Comparison of ENCODE assay signal across 10 cellular contexts in genomic region chr15:20340331-20340811, GRCh38.
DNase-seq lines count a peak whose midpoint lies in the region; ATAC-seq and TF ChIP-seq lines count a peak whose summit lies in the region.
"Had no signal": no experiment of that assay in that cellular context is flagged by ENCODE, and none has a peak within 500 bp of the region (broad histone marks: within the 10 kb centered on the region; RNA-seq: fewer than 3 reads in every experiment).

No MANE protein-coding gene starts in this region.

- no TSS peak for BruUV-seq in Caco-2 (replicated peaks; lab: Mats Ljungman, UMichigan)
- no TSS peak for BruUV-seq in Calu3 (replicated peaks; lab: Mats Ljungman, UMichigan)

- POLR2A ChIA-PET in Caco-2 (lab: Charles Lee): no interaction called here

- H3K4me3 ChIP-seq in Caco-2 (ENCODE audit: low read depth, low read length) (no peak overlapping the region), endodermal cell (ENCODE audit: low read length) (no peak overlapping the region)
- H3K4me3 ChIP-seq: GM23338 had no signal

- H3K9me3 ChIP-seq in Caco-2: peaks cover 34% of the 10 kb centered on the region
- peaks cover 63% of the 10 kb centered on the region for H3K9me3 ChIP-seq in endodermal cell (ENCODE audit: control insufficient read depth, low read length)

- DNase-seq in Caco-2 (peak; percentile 65 to 87), RPMI7951 (ENCODE audit: low read depth) (peak; percentile 16), endodermal cell (peak; percentile 77), NCI-H187 treated with DMSO at 0.1 percent for 48 hours (lab: John Stamatoyannopoulos, UW) (no peak), GF-D8 (lab: John Stamatoyannopoulos, UW) (no peak), Calu3 (no peak), NCI-H748 treated with DMSO at 0.1 percent for 48 hours (lab: John Stamatoyannopoulos, UW) (no peak)
- peak; percentile 90 for DNase-seq in natural killer cell treated with Interleukin-12 subunit alpha and Interleukin-12 subunit beta and Interleukin-15 and Interleukin-18, amount 100 ng/mL, for 72 hours (ENCODE audit: low spot score)
- DNase-seq: central memory CD4-positive, alpha-beta T cell had no signal

- H3K4me1 ChIP-seq in Caco-2 (no peaks in the 10 kb centered on the region), endodermal cell (ENCODE audit: control insufficient read depth, insufficient read depth, low read length) (no peaks in the 10 kb centered on the region)

- no peak for TF ChIP-seq CTCF in Caco-2 (IDR thresholded peaks at IDR 0.05; ENCODE audit: insufficient read depth in 1 of 2, low read depth in 1 of 2, low read length in 1 of 2, severe bottlenecking in 1 of 2, unreplicated experiment in 1 of 2)
- TF ChIP-seq CTCF in endodermal cell (conservative IDR thresholded peaks at IDR 0.05): no peak
- no peak for TF ChIP-seq CTCF in Calu3 (IDR thresholded peaks at IDR 0.05; ENCODE audit: unreplicated experiment)

- H3K36me3 ChIP-seq in Caco-2 (ENCODE audit: control insufficient read depth, insufficient read depth, low read length): no peaks in the 10 kb centered on the region
- H3K36me3 ChIP-seq in endodermal cell (ENCODE audit: control insufficient read depth, insufficient read depth, low read length): no peaks in the 10 kb centered on the region

- intact Hi-C loops in Caco-2 (cut with micrococcal nuclease; ENCODE audit: unreplicated experiment): no loop called here
- intact Hi-C loops in Calu3 (cut with micrococcal nuclease; ENCODE audit: unreplicated experiment): no loop called here

- peak; percentile 45 to 64 for ATAC-seq in natural killer cell treated with Interleukin-12 subunit alpha and Interleukin-12 subunit beta and Interleukin-15 and Interleukin-18, amount 100 ng/mL, for 72 hours
- ATAC-seq: GM23338 had no signal

- H3K4me1 Mint-ChIP-seq in Caco-2 (ENCODE audit: low read depth, unreplicated experiment): no peaks in the 10 kb centered on the region
- no peaks in the 10 kb centered on the region for H3K4me1 Mint-ChIP-seq in endodermal cell
- no peaks in the 10 kb centered on the region for H3K4me1 Mint-ChIP-seq in natural killer cell treated with Interleukin-12 subunit alpha and Interleukin-12 subunit beta and Interleukin-15 and Interleukin-18, amount 100 ng/mL, for 72 hours (ENCODE audit: low read depth in 2 of 2)
- H3K4me1 Mint-ChIP-seq in Calu3 (ENCODE audit: low read depth, unreplicated experiment): no peaks in the 10 kb centered on the region
- H3K4me1 Mint-ChIP-seq: GM23338 had no signal

- H3K4me3 Mint-ChIP-seq in Caco-2 (ENCODE audit: unreplicated experiment): no peak overlapping the region
- no peak overlapping the region for H3K4me3 Mint-ChIP-seq in endodermal cell
- H3K4me3 Mint-ChIP-seq in natural killer cell treated with Interleukin-12 subunit alpha and Interleukin-12 subunit beta and Interleukin-15 and Interleukin-18, amount 100 ng/mL, for 72 hours: no peak overlapping the region
- no peak overlapping the region for H3K4me3 Mint-ChIP-seq in Calu3 (ENCODE audit: low read depth, unreplicated experiment)
- H3K4me3 Mint-ChIP-seq: GM23338 had no signal

- H3K27me3 ChIP-seq in Caco-2 (replicated peaks; ENCODE audit: control insufficient read depth, insufficient read depth, low read length): no peaks in the 10 kb centered on the region
- no peaks in the 10 kb centered on the region for H3K27me3 ChIP-seq in endodermal cell (ENCODE audit: control insufficient read depth, insufficient read depth, low read length, poor library complexity, severe bottlenecking)

- H3K9me3 Mint-ChIP-seq in Caco-2 (ENCODE audit: unreplicated experiment): no peaks in the 10 kb centered on the region
- H3K9me3 Mint-ChIP-seq in endodermal cell: peaks cover 25% of the 10 kb centered on the region
- H3K9me3 Mint-ChIP-seq in natural killer cell treated with Interleukin-12 subunit alpha and Interleukin-12 subunit beta and Interleukin-15 and Interleukin-18, amount 100 ng/mL, for 72 hours: no peaks in the 10 kb centered on the region
- H3K9me3 Mint-ChIP-seq in Calu3 (ENCODE audit: low read depth, unreplicated experiment): no peaks in the 10 kb centered on the region

- CTCF ChIA-PET in Caco-2 (lab: Charles Lee) (interaction anchor here (0.7 kb wide), 1 partner anchor 61 kb away, joined by 5 read pairs; no protein-coding TSS in a partner anchor), Calu3 (lab: Charles Lee) (no interaction called here)

- H3K9ac ChIP-seq in endodermal cell (ENCODE audit: extremely low read depth, low read length, poor library complexity, severe bottlenecking): no peak overlapping the region

- H3K27me3 Mint-ChIP-seq in Caco-2 (ENCODE audit: insufficient read depth, unreplicated experiment): no peaks in the 10 kb centered on the region
- no peaks in the 10 kb centered on the region for H3K27me3 Mint-ChIP-seq in endodermal cell (ENCODE audit: insufficient read depth)
- no peaks in the 10 kb centered on the region for H3K27me3 Mint-ChIP-seq in natural killer cell treated with Interleukin-12 subunit alpha and Interleukin-12 subunit beta and Interleukin-15 and Interleukin-18, amount 100 ng/mL, for 72 hours
- H3K27me3 Mint-ChIP-seq in Calu3 (ENCODE audit: unreplicated experiment): no peaks in the 10 kb centered on the region

- H3K27ac Mint-ChIP-seq in Caco-2 (ENCODE audit: unreplicated experiment) (no peak overlapping the region), endodermal cell (no peak overlapping the region), Calu3 (ENCODE audit: unreplicated experiment) (no peak overlapping the region)
- no peak overlapping the region for H3K27ac Mint-ChIP-seq in natural killer cell treated with Interleukin-12 subunit alpha and Interleukin-12 subunit beta and Interleukin-15 and Interleukin-18, amount 100 ng/mL, for 72 hours
- H3K27ac Mint-ChIP-seq: GM23338 had no signal

- WGBS in endodermal cell (ENCODE audit: insufficient coverage in 1 of 2, insufficient read length in 1 of 2), 2 experiments: 78 to 79% methylated on average over 9 of the region's 9 CpGs

- H3K36me3 Mint-ChIP-seq in Caco-2 (ENCODE audit: insufficient read depth, unreplicated experiment): no peaks in the 10 kb centered on the region
- H3K36me3 Mint-ChIP-seq in endodermal cell (ENCODE audit: low read depth): peaks cover 6% of the 10 kb centered on the region
- no peaks in the 10 kb centered on the region for H3K36me3 Mint-ChIP-seq in natural killer cell treated with Interleukin-12 subunit alpha and Interleukin-12 subunit beta and Interleukin-15 and Interleukin-18, amount 100 ng/mL, for 72 hours
- H3K36me3 Mint-ChIP-seq in Calu3 (ENCODE audit: insufficient read depth, unreplicated experiment): no peaks in the 10 kb centered on the region

- H3K27ac ChIP-seq in endodermal cell (ENCODE audit: low read depth, low read length): no peak overlapping the region

Comparison
In these comparisons a context has a peak if more than half of its experiments do, and no peak if none do; other contexts are left out.
1. DNase-seq: peak in Caco-2 (2 of 2), RPMI7951 (single experiment), endodermal cell (single experiment) and natural killer cell treated with Interleukin-12 subunit alpha and Interleukin-12 subunit beta and Interleukin-15 and Interleukin-18, amount 100 ng/mL, for 72 hours (single experiment); none in NCI-H187 treated with DMSO at 0.1 percent for 48 hours (single experiment), GF-D8 (single experiment), Calu3 (single experiment) and NCI-H748 treated with DMSO at 0.1 percent for 48 hours (single experiment).